Comparison of ENCODE assay signal across 12 cellular contexts in the genomic region with DNA sequence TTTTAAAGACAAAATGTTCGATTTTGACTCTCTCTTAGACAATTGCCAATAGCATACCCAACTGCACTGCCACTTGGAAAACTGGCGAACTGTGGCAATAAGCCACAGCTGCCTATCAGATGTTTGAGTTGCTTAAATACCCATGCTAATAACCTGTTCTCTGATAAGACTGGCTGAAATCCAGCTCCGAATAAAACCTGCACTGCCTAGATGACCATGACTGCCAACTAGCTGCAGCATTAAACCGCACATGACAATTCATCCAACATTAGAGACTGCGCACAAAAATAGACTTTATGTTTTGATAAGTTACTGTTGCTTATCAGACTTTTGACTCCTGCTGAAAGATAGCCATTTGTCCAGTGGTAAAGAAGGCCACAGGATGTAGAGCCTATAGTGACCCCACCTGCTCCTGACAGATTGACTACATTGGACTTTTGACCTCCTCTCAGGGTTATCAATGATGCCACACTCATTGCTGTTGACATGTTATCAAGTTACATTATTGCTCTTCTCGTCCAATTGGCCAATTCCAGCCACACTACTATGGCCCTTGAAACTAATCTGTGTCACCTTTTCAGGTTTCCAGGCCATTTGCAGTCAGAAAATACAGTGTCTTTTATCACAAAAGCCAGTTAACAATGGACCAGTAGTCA.
DNase-seq lines count a peak whose midpoint lies in the region; ATAC-seq, FAIRE-seq and TF ChIP-seq lines count a peak whose summit lies in the region.
"Had no signal": no experiment of that assay in that cellular context is flagged by ENCODE, and none has a peak within 500 bp of the region (broad histone marks: within the 10 kb centered on the region; RNA-seq: fewer than 3 reads in every experiment).

No MANE protein-coding gene starts in this region.

- no peak overlapping the region for H3K27ac Mint-ChIP-seq in Calu3 (ENCODE audit: unreplicated experiment)
- H3K27ac Mint-ChIP-seq: HFFc6 had no signal

- peak; percentile 39 for DNase-seq in DMS53 (lab: John Stamatoyannopoulos, UW)
- peak; percentile 26 for DNase-seq in NCI-H69 (lab: John Stamatoyannopoulos, UW)
- DNase-seq in body of pancreas = peak; percentile 26 to 75 (median 62)
- DNase-seq in HepG2 (ENCODE audit: low spot score) = no peak
- DNase-seq in Calu3 = no peak
- no peak for DNase-seq in MG63

- no TSS peak for BruUV-seq in HepG2 (replicated peaks; lab: Mats Ljungman, UMichigan)
- BruUV-seq in Calu3 (replicated peaks; lab: Mats Ljungman, UMichigan) = no TSS peak

- H4K20me1 ChIP-seq in HepG2 (ENCODE audit: insufficient read depth, low read length) = no peaks in the 10 kb centered on the region

- no peaks in the 10 kb centered on the region for H3K9me3 Mint-ChIP-seq in Calu3 (ENCODE audit: low read depth, unreplicated experiment)
- H3K9me3 Mint-ChIP-seq: HFFc6 had no signal

- no peak for FAIRE-seq in HepG2 (lab: Jason Lieb, UNC)
- FAIRE-seq: GM19239 had no signal

- H2AFZ ChIP-seq in HepG2 (ENCODE audit: low read length) = no peak overlapping the region

- no peaks in the 10 kb centered on the region for H3K27me3 ChIP-seq in body of pancreas
- no peaks in the 10 kb centered on the region for H3K27me3 ChIP-seq in HepG2 (ENCODE audit: control insufficient read depth in 1 of 2, insufficient read depth in 2 of 2, low read length in 2 of 2)
- no peaks in the 10 kb centered on the region for H3K27me3 ChIP-seq in MG63

- H3K4me3 ChIP-seq in body of pancreas (no peak overlapping the region), HepG2 (replicated peaks in 1 of 3; ENCODE audit: insufficient read depth in 1 of 3, low read depth in 2 of 3, low read length in 3 of 3) (no peak overlapping the region), MG63 (no peak overlapping the region)
- H3K4me3 ChIP-seq: SK-N-MC had no signal

- CTCF ChIA-PET in HepG2 (lab: Yijun Ruan, JAX; ENCODE audit: low intra/inter-chr PET ratio, low total read pairs) = interaction anchor here (0.7 to 1.8 kb wide), 3 partner anchors 11 to 772 kb away, joined by 3 to 22 read pairs (median 3); no protein-coding TSS in a partner anchor
- CTCF ChIA-PET in Calu3 (lab: Charles Lee) = interaction anchor here (0.9 to 1.3 kb wide), 4 partner anchors 8 to 773 kb away, joined by 3 to 5 read pairs (median 4); no protein-coding TSS in a partner anchor

- H3K4me3 Mint-ChIP-seq in Calu3 (ENCODE audit: low read depth, unreplicated experiment) = no peak overlapping the region
- H3K4me3 Mint-ChIP-seq: HFFc6 had no signal

- in situ Hi-C loops in HepG2 (cut with HindIII; ENCODE audit: extremely low pct_ligation_motif_present, low pct_unique_long_range_greater_than_20kb) = loop anchor here (25.0 kb wide), 2 partner anchors 559 to 1034 kb away; a partner anchor contains a TSS

- no peak for TF ChIP-seq POLR2A in body of pancreas (IDR thresholded peaks at IDR 0.05)
- no peak for TF ChIP-seq POLR2A in HepG2 (IDR thresholded peaks at IDR 0.05; ENCODE audit: insufficient read depth in 1 of 2, low read depth in 2 of 2, low read length in 2 of 2)

- TF ChIP-seq EP300 in HepG2 (IDR thresholded peaks at IDR 0.05; ENCODE audit: low read depth in 2 of 2, low read length in 2 of 2) = no peak
- TF ChIP-seq EP300 in HepG2 (CRISPR knock-in tag; IDR thresholded peaks at IDR 0.05; ENCODE audit: borderline replicate concordance) = no peak

- peaks cover 17% of the 10 kb centered on the region for H3K4me1 Mint-ChIP-seq in Calu3 (ENCODE audit: low read depth, unreplicated experiment)

- ATAC-seq in body of pancreas (peak; percentile 78), HepG2 (peak; percentile 59), HG02840 (IDR thresholded peaks at IDR 0.05; ENCODE audit: low FRiP score, unreplicated experiment) (no peak), GM21717 (IDR thresholded peaks at IDR 0.05; ENCODE audit: unreplicated experiment) (no peak)

- H3K36me3 Mint-ChIP-seq in Calu3 (ENCODE audit: insufficient read depth, unreplicated experiment) = no peaks in the 10 kb centered on the region

- no peak overlapping the region for H3K4me2 ChIP-seq in HepG2 (ENCODE audit: low read depth, low read length)

- POLR2A ChIA-PET in HepG2 (lab: Yijun Ruan, JAX) = no interaction called here

- 21 to 27% methylated on average over 6 of the region's 6 CpGs for WGBS in body of pancreas, 2 donors
- WGBS in HepG2 (ENCODE audit: low lambda C conversion rate) = 28% methylated on average over 6 of the region's 6 CpGs

- peak overlapping the region in 1 of 4 donors; percentile 40 for H3K27ac ChIP-seq in body of pancreas
- H3K27ac ChIP-seq in HepG2 (ENCODE audit: extremely low read length, insufficient read depth, low read length) = no peak overlapping the region
- H3K27ac ChIP-seq: C4-2B, SK-N-MC had no signal

- no peak overlapping the region for H3K9ac ChIP-seq in HepG2 (ENCODE audit: insufficient read depth, low read depth, low read length)

- no peaks in the 10 kb centered on the region for H3K27me3 Mint-ChIP-seq in Calu3 (ENCODE audit: unreplicated experiment)

- no peaks in the 10 kb centered on the region for H3K9me3 ChIP-seq in body of pancreas
- H3K9me3 ChIP-seq in HepG2 (ENCODE audit: low read length) = no peaks in the 10 kb centered on the region
- no peaks in the 10 kb centered on the region for H3K9me3 ChIP-seq in MG63

- no peak for TF ChIP-seq RAD21 in HepG2 (CRISPR knock-in tag; IDR thresholded peaks at IDR 0.05)

- H3K79me2 ChIP-seq in HepG2 (ENCODE audit: insufficient read depth, low read length) = no peaks in the 10 kb centered on the region

- intact Hi-C loops in body of pancreas (cut with DNase I) (loop anchor here (5.0 kb wide), 1 partner anchor 769 kb away; no protein-coding TSS in a partner anchor), HepG2 (cut with micrococcal nuclease; ENCODE audit: unreplicated experiment) (loop anchor here (1.0 to 10.0 kb wide), 4 partner anchors 216 to 1046 kb away; no protein-coding TSS in a partner anchor), Calu3 (cut with micrococcal nuclease; ENCODE audit: unreplicated experiment) (loop anchor here (5.0 kb wide), 1 partner anchor 774 kb away; no protein-coding TSS in a partner anchor)

- TF ChIP-seq CTCF in body of pancreas (IDR thresholded peaks at IDR 0.05) (peak in 3 of 7 experiments; percentile 12 to 39 (median 19)), HepG2 (CRISPR knock-in tag; IDR thresholded peaks at IDR 0.05) (no peak), Calu3 (IDR thresholded peaks at IDR 0.05; ENCODE audit: unreplicated experiment) (no peak)

- H3K4me1 ChIP-seq in body of pancreas = peaks cover 15% of the 10 kb centered on the region
- H3K4me1 ChIP-seq in HepG2 (ENCODE audit: insufficient read depth, low read length) = peaks cover 7% of the 10 kb centered on the region; the same call in 1 of the 2 replicates

- H3K36me3 ChIP-seq in body of pancreas (replicated peaks in 1 of 2; ENCODE audit: insufficient read depth in 1 of 2, low read depth in 2 of 2) = no peaks in the 10 kb centered on the region
- H3K36me3 ChIP-seq in HepG2 (replicated peaks in 1 of 2; ENCODE audit: control insufficient read depth in 1 of 2, insufficient read depth in 2 of 2, low read length in 2 of 2) = no peaks in the 10 kb centered on the region
- H3K36me3 ChIP-seq in MG63 = no peaks in the 10 kb centered on the region

TF ChIP-seq in HepG2, 621 proteins besides CTCF, POLR2A, EP300 and RAD21:
- peak; percentile 70; the same call in 1 of the 2 replicates for TF ChIP-seq SIX4 (CRISPR knock-in tag; IDR thresholded peaks at IDR 0.05)
- TF ChIP-seq SIX1 (CRISPR knock-in tag; IDR thresholded peaks at IDR 0.05; ENCODE audit: borderline replicate concordance) = peak; percentile 51; the same call in 1 of the 2 replicates
- no peak for TF ChIP-seq HOXA5 (CRISPR knock-in tag; IDR thresholded peaks at IDR 0.05)
- 0 out of 2 replicates have a peak, but pooled peaks have one; percentile 24 for TF ChIP-seq ZNF644 (CRISPR knock-in tag; IDR thresholded peaks at IDR 0.05; ENCODE audit: low read depth)
- TF ChIP-seq NR2F1 (CRISPR knock-in tag; IDR thresholded peaks at IDR 0.05) = 0 out of 4 replicates have a peak, but pooled peaks of 1 of the 2 experiments have one; percentile 19
- TF ChIP-seq HNF4A (CRISPR knock-in tag; IDR thresholded peaks at IDR 0.05) = peak; percentile 58

Comparison
In these comparisons a context has a peak if more than half of its experiments do, and no peak if none do; other contexts are left out.
1. DNase-seq: peak in DMS53 (single experiment), NCI-H69 (single experiment) and body of pancreas (4 of 4); none in HepG2 (single experiment), Calu3 (single experiment) and MG63 (single experiment).
2. ATAC-seq: peak in body of pancreas (single experiment) and HepG2 (single experiment); none in HG02840 (single experiment) and GM21717 (single experiment).